11 cellular contexts compared by ENCODE assay signal in the genomic region with DNA sequence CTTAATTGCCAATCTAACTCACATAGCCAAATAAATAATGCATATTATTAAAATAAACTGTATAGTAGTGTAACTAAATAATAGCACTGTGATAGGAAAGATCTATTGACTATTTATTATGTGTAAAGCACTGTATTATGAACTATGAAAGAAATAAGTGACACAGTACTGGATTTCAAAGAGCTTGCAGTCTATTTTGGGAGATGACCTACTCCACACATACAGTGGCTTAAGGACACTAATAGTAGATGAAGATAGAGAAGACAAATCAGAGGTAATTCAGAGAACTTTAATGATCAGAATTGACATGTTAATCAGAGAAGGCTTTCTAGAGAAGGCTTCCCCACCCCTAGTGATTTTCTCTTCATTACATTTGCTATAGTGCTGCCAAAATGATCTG. TPM values are rescaled to one million over a fixed set of nuclear protein-coding genes. Genes with fewer than 3 reads are reported as not detected.
"Had no signal": no experiment of that assay in that cellular context is flagged by ENCODE, and none has a peak within 500 bp of the region (broad histone marks: within the 10 kb centered on the region; RNA-seq: fewer than 3 reads in every experiment).

No MANE protein-coding gene starts in this region.

- H3K36me3 Mint-ChIP-seq: IgD-negative memory B cell had no signal

- H3K27ac ChIP-seq: HL-60 had no signal

- ATAC-seq: HCT116, HepG2 had no signal

- H3K4me3 Mint-ChIP-seq: HFFc6, IgD-negative memory B cell had no signal

- H3K27ac Mint-ChIP-seq: HFFc6 had no signal

- DNase-seq: GOT3, H7, HFFc6, KBM-7 had no signal

- H3K9me3 ChIP-seq: HAP-1 had no signal

- H3K36me3 ChIP-seq: HAP-1 had no signal

- H3K9me3 Mint-ChIP-seq: HFFc6, IgD-negative memory B cell had no signal

- H3K4me3 ChIP-seq: HAP-1 had no signal

RNA-seq across cellular contexts. Expression of gene FBXO47, which starts 27.2 kb away (rescaled TPM):
- total RNA-seq: H4, H7, HepG2, HFFc6, HT1080 had no signal
- polyA plus RNA-seq: HepG2, IgD-negative memory B cell had no signal
